In the genomic region with DNA sequence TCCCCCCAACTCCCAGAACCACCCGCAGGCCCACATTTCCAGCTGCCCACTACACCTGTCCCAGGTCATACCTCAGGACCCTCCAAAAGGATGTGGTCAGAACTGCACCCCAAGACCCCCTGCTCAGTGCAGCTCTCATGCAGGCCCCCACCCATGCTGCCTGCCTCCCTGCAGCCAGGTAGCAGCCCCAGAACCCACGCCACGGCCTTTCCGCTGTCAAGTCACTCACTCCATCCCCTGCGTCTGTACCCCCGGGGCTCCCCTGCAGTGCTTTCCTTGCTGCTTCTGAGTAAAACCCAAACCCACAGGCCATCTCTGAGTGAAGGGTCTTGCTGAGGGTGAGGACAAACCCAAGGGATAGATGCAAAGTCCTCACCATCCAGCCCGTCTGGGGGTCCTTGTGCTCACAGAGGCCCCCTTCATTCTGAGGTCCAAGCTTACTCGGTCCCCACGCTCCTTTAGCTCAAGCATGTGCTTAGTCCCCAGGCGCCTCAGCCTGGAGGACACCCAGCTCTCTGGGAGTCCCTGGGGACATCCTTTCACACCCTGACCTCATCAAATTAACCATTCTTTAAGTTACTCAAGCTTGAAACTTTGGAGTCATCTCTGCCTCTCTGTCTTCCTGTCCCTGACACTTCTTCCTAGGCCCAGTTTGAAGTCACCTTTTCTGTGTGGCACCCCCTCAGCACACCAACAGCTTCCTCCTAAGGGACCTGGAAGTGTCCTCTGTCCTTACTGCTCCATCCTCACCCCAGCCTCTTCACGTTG, we compare ENCODE assay signal across 8 cellular contexts.
DNase-seq lines count a peak whose midpoint lies in the region; ATAC-seq lines count a peak whose summit lies in the region.

No MANE protein-coding gene starts in this region.

- no peaks in the 10 kb centered on the region for H3K27me3 ChIP-seq in GM23248 (replicated peaks; ENCODE audit: insufficient read depth)

- H3K27me3 Mint-ChIP-seq in activated CD4-positive, alpha-beta T cell treated with anti-CD3 and anti-CD28 coated beads for 36 hours, result no peaks in the 10 kb centered on the region
- H3K27me3 Mint-ChIP-seq in activated T-helper 2 cell treated with anti-CD3 and anti-CD28 coated beads, Interferon-gamma antibody, Interleukin-2, Interleukin-4, amounts not matched to agents 10 μg/mL and 5 μg/mL and 100 μg/mL, durations not matched to agents 14 hours and 24 hours and 36 hours (ENCODE audit: low read depth), result no peaks in the 10 kb centered on the region
- no peaks in the 10 kb centered on the region for H3K27me3 Mint-ChIP-seq in stimulated activated naive CD8-positive, alpha-beta T cell treated with anti-CD3 and anti-CD28 coated beads, Interleukin-15, Interleukin-2, amounts not matched to agents 100 ng/mL and 50 ng/mL, for 24 hours

- no peak overlapping the region for H3K4me2 ChIP-seq in GM23248 (ENCODE audit: unreplicated experiment)

- ATAC-seq in activated CD4-positive, alpha-beta T cell treated with anti-CD3 and anti-CD28 coated beads for 36 hours, result peak; percentile 94
- ATAC-seq in HG03045 (IDR thresholded peaks at IDR 0.05; ENCODE audit: unreplicated experiment), result peak; percentile 77

- H3K36me3 ChIP-seq in GM23248 (ENCODE audit: low read depth), result peaks cover 22% of the 10 kb centered on the region

- peaks cover 11% of the 10 kb centered on the region for H3K4me1 ChIP-seq in GM23248 (ENCODE audit: insufficient read depth)

- no peak overlapping the region for H2AFZ ChIP-seq in GM23248

- H3K79me2 ChIP-seq in GM23248 (ENCODE audit: insufficient read depth), result peaks cover 16% of the 10 kb centered on the region

- peak; percentile 34 for DNase-seq in activated CD4-positive, alpha-beta T cell treated with anti-CD3 and anti-CD28 coated beads for 36 hours
- no peak for DNase-seq in activated CD4-positive, alpha-beta T cell treated with anti-CD3 and anti-CD28 coated beads for 4 hours
- DNase-seq in activated T-helper 2 cell treated with anti-CD3 and anti-CD28 coated beads, Interferon-gamma antibody, Interleukin-2, Interleukin-4, amounts not matched to agents 10 μg/mL and 5 μg/mL and 100 μg/mL, durations not matched to agents 14 hours and 24 hours and 36 hours (ENCODE audit: low spot score), result no peak
- DNase-seq in NCI-H2227 (lab: John Stamatoyannopoulos, UW; ENCODE audit: unreplicated experiment), result no peak
- DNase-seq in GM23248, result no peak
- DNase-seq in hepatic stellate cell (ENCODE audit: low spot score), result no peak

- H3K4me1 Mint-ChIP-seq in activated CD4-positive, alpha-beta T cell treated with anti-CD3 and anti-CD28 coated beads for 36 hours, result peaks cover 24% of the 10 kb centered on the region
- peaks cover 31% of the 10 kb centered on the region for H3K4me1 Mint-ChIP-seq in activated T-helper 2 cell treated with anti-CD3 and anti-CD28 coated beads, Interferon-gamma antibody, Interleukin-2, Interleukin-4, amounts not matched to agents 10 μg/mL and 5 μg/mL and 100 μg/mL, durations not matched to agents 14 hours and 24 hours and 36 hours (ENCODE audit: low read depth)
- H3K4me1 Mint-ChIP-seq in stimulated activated naive CD8-positive, alpha-beta T cell treated with anti-CD3 and anti-CD28 coated beads, Interleukin-15, Interleukin-2, amounts not matched to agents 100 ng/mL and 50 ng/mL, for 24 hours (ENCODE audit: low read depth), result peaks cover 36% of the 10 kb centered on the region

- WGBS in GM23248 (ENCODE audit: low coverage in 1 of 2, low lambda C conversion rate in 2 of 2, missing lambda C conversion rate in 2 of 2), 2 experiments, result 92 to 93% methylated on average over 10 to 11 of the region's 11 CpGs

- H3K27ac ChIP-seq in GM23248, result no peak overlapping the region

- peaks cover 4% of the 10 kb centered on the region for H3K9me3 Mint-ChIP-seq in activated CD4-positive, alpha-beta T cell treated with anti-CD3 and anti-CD28 coated beads for 36 hours (ENCODE audit: low read depth)
- H3K9me3 Mint-ChIP-seq in activated T-helper 2 cell treated with anti-CD3 and anti-CD28 coated beads, Interferon-gamma antibody, Interleukin-2, Interleukin-4, amounts not matched to agents 10 μg/mL and 5 μg/mL and 100 μg/mL, durations not matched to agents 14 hours and 24 hours and 36 hours, result peaks cover 5% of the 10 kb centered on the region
- peaks cover 5% of the 10 kb centered on the region for H3K9me3 Mint-ChIP-seq in stimulated activated naive CD8-positive, alpha-beta T cell treated with anti-CD3 and anti-CD28 coated beads, Interleukin-15, Interleukin-2, amounts not matched to agents 100 ng/mL and 50 ng/mL, for 24 hours

- POLR2A ChIA-PET in activated CD4-positive, alpha-beta T cell treated with anti-CD3 and anti-CD28 coated beads for 36 hours (lab: Charles Lee), result interaction anchor here (0.5 to 0.8 kb wide), 2 partner anchors 34 to 48 kb away, joined by 3 to 4 read pairs; no protein-coding TSS in a partner anchor

- CTCF ChIA-PET in activated CD4-positive, alpha-beta T cell treated with anti-CD3 and anti-CD28 coated beads for 36 hours (lab: Charles Lee), result interaction anchor here (0.6 kb wide), 1 partner anchor 12 kb away, joined by 3 read pairs; no protein-coding TSS in a partner anchor

- in situ Hi-C loops in GM23248 (cut with MboI), result no loop called here

- no peak overlapping the region for H3K9ac ChIP-seq in GM23248

- H3K36me3 Mint-ChIP-seq in activated CD4-positive, alpha-beta T cell treated with anti-CD3 and anti-CD28 coated beads for 36 hours (ENCODE audit: low read depth), result peaks cover 4% of the 10 kb centered on the region
- H3K36me3 Mint-ChIP-seq in activated T-helper 2 cell treated with anti-CD3 and anti-CD28 coated beads, Interferon-gamma antibody, Interleukin-2, Interleukin-4, amounts not matched to agents 10 μg/mL and 5 μg/mL and 100 μg/mL, durations not matched to agents 14 hours and 24 hours and 36 hours (ENCODE audit: low read depth), result peaks cover 18% of the 10 kb centered on the region
- peaks cover 12% of the 10 kb centered on the region for H3K36me3 Mint-ChIP-seq in stimulated activated naive CD8-positive, alpha-beta T cell treated with anti-CD3 and anti-CD28 coated beads, Interleukin-15, Interleukin-2, amounts not matched to agents 100 ng/mL and 50 ng/mL, for 24 hours (ENCODE audit: low read depth)

- no peak overlapping the region for H3K4me3 ChIP-seq in GM23248

- H3F3A ChIP-seq in GM23248 (ENCODE audit: insufficient read depth), result peaks cover 21% of the 10 kb centered on the region

- H3K9me3 ChIP-seq in GM23248 (ENCODE audit: low read depth), result no peaks in the 10 kb centered on the region

- no peaks in the 10 kb centered on the region for H4K20me1 ChIP-seq in GM23248 (ENCODE audit: insufficient read depth)

- intact Hi-C loops in activated CD4-positive, alpha-beta T cell treated with anti-CD3 and anti-CD28 coated beads for 36 hours (cut with DNase I, micrococcal nuclease), result no loop called here
- intact Hi-C loops in activated T-helper 2 cell treated with anti-CD3 and anti-CD28 coated beads, Interferon-gamma antibody, Interleukin-2, Interleukin-4, amounts not matched to agents 10 μg/mL and 5 μg/mL and 100 μg/mL, durations not matched to agents 14 hours and 24 hours and 36 hours (cut with micrococcal nuclease), result loop anchor here (1.0 kb wide), 1 partner anchor 48 kb away; no protein-coding TSS in a partner anchor

- no peak overlapping the region for H3K4me3 Mint-ChIP-seq in activated CD4-positive, alpha-beta T cell treated with anti-CD3 and anti-CD28 coated beads for 36 hours
- H3K4me3 Mint-ChIP-seq in activated T-helper 2 cell treated with anti-CD3 and anti-CD28 coated beads, Interferon-gamma antibody, Interleukin-2, Interleukin-4, amounts not matched to agents 10 μg/mL and 5 μg/mL and 100 μg/mL, durations not matched to agents 14 hours and 24 hours and 36 hours (ENCODE audit: low read depth), result no peak overlapping the region
- H3K4me3 Mint-ChIP-seq in stimulated activated naive CD8-positive, alpha-beta T cell treated with anti-CD3 and anti-CD28 coated beads, Interleukin-15, Interleukin-2, amounts not matched to agents 100 ng/mL and 50 ng/mL, for 24 hours, result peak overlapping the region; percentile 5

- H3K27ac Mint-ChIP-seq in activated CD4-positive, alpha-beta T cell treated with anti-CD3 and anti-CD28 coated beads for 36 hours, result no peak overlapping the region
- peak overlapping the region; percentile 71 for H3K27ac Mint-ChIP-seq in activated T-helper 2 cell treated with anti-CD3 and anti-CD28 coated beads, Interferon-gamma antibody, Interleukin-2, Interleukin-4, amounts not matched to agents 10 μg/mL and 5 μg/mL and 100 μg/mL, durations not matched to agents 14 hours and 24 hours and 36 hours
- peak overlapping the region; percentile 78 for H3K27ac Mint-ChIP-seq in stimulated activated naive CD8-positive, alpha-beta T cell treated with anti-CD3 and anti-CD28 coated beads, Interleukin-15, Interleukin-2, amounts not matched to agents 100 ng/mL and 50 ng/mL, for 24 hours

- no peaks in the 10 kb centered on the region for H3K9me2 ChIP-seq in GM23248 (ENCODE audit: insufficient read depth)
